ENCODE assay signal across 9 cellular contexts in genomic region chr7:43700059-43700501, GRCh38. TPM values are rescaled to one million over a fixed set of nuclear protein-coding genes. Genes with fewer than 3 reads are reported as not detected.
DNase-seq lines count a peak whose midpoint lies in the region; ATAC-seq, FAIRE-seq and TF ChIP-seq lines count a peak whose summit lies in the region.
"Had no signal": no experiment of that assay in that cellular context is flagged by ENCODE, and none has a peak within 500 bp of the region (broad histone marks: within the 10 kb centered on the region; RNA-seq: fewer than 3 reads in every experiment).

No MANE protein-coding gene starts in this region.

- H3K4me3 ChIP-seq in AG04450 (ENCODE audit: low read depth, low read length): no peak overlapping the region
- no peak overlapping the region for H3K4me3 ChIP-seq in GM12864 (ENCODE audit: low read depth, low read length)
- no peak overlapping the region for H3K4me3 ChIP-seq in retinal pigment epithelial cell (ENCODE audit: low read length)
- H3K4me3 ChIP-seq: HAP-1 had no signal

- ATAC-seq in GM21526 (IDR thresholded peaks at IDR 0.05; ENCODE audit: low FRiP score, unreplicated experiment): no peak

- FAIRE-seq in TTC549 (lab: Jason Lieb, UNC): peak; percentile 76

- POLR2A ChIA-PET in AG04450 (lab: Yijun Ruan, JAX): interaction anchor here (1.0 to 3.6 kb wide), 3 partner anchors 52 to 128 kb away, joined by 3 to 56 read pairs (median 7); partner anchors contain the start of gene STK17A

- DNase-seq in AG04450 (ENCODE audit: low read depth, low spot score) (peak; percentile 43), GM12864 (ENCODE audit: low read depth) (peak; percentile 26), NCI-H1417 (lab: John Stamatoyannopoulos, UW) (peak; percentile 18 to 80 (median 20)), germinal center (ENCODE audit: low spot score) (peak; percentile 36), retinal pigment epithelial cell (ENCODE audit: low read depth) (no peak), UCSD-AML1 (lab: John Stamatoyannopoulos, UW; ENCODE audit: unreplicated experiment) (no peak)

- H3K27ac ChIP-seq in AG04450 (ENCODE audit: low read depth, low read length): no peak overlapping the region

- H3K27me3 ChIP-seq in AG04450 (ENCODE audit: control insufficient read depth, insufficient read depth, low read length): no peaks in the 10 kb centered on the region

- peaks cover under 1% of the 10 kb centered on the region; the same call in 1 of the 2 replicates for H3K9me3 ChIP-seq in AG04450 (ENCODE audit: control insufficient read depth, insufficient read depth, low read length)
- H3K9me3 ChIP-seq: HAP-1 had no signal

- TF ChIP-seq CTCF in AG04450 (IDR thresholded peaks at IDR 0.05; ENCODE audit: low read depth, low read length) (peak; percentile 73), GM12864 (IDR thresholded peaks at IDR 0.05; ENCODE audit: low read depth, low read length, missing control alignments) (peak; percentile 46), retinal pigment epithelial cell (conservative IDR thresholded peaks at IDR 0.05; ENCODE audit: low read depth, low read length) (peak; percentile 56)

- CTCF ChIA-PET in AG04450 (lab: Charles Lee): interaction anchor here (0.6 to 6.8 kb wide), 57 partner anchors 9 to 768 kb away, joined by 3 to 456 read pairs (median 5); partner anchors contain the start of genes MRPL32, PSMA2 and STK17A

RNA-seq across cellular contexts. Expression of gene COA1, which starts 29.2 kb away (rescaled TPM):
- polyA plus RNA-seq in AG04450 (2011; rRNA removed): 22.4 and 24.4 TPM in 2 replicates
- 29.9 and 35.4 TPM in 2 replicates for polyA minus RNA-seq in AG04450 (2011; rRNA and poly(A)+ RNA removed)

RNA-seq across cellular contexts. Expression of gene BLVRA, which starts 58.4 kb away (rescaled TPM):
- 50.3 and 58.7 TPM in 2 replicates for polyA plus RNA-seq in AG04450 (2011; rRNA removed)
- 16.4 and 17.9 TPM in 2 replicates for polyA minus RNA-seq in AG04450 (2011; rRNA and poly(A)+ RNA removed)

Comparison
In these comparisons a context has a peak if more than half of its experiments do, and no peak if none do; other contexts are left out.
1. DNase-seq: peak in AG04450 (single experiment), GM12864 (single experiment), NCI-H1417 (3 of 3) and germinal center (single experiment); none in retinal pigment epithelial cell (single experiment) and UCSD-AML1 (single experiment).
2. Peak in every context shown above with its lines, with median percentiles within 50 percentile points of each other: CTCF ChIP-seq.